In the genomic region with DNA sequence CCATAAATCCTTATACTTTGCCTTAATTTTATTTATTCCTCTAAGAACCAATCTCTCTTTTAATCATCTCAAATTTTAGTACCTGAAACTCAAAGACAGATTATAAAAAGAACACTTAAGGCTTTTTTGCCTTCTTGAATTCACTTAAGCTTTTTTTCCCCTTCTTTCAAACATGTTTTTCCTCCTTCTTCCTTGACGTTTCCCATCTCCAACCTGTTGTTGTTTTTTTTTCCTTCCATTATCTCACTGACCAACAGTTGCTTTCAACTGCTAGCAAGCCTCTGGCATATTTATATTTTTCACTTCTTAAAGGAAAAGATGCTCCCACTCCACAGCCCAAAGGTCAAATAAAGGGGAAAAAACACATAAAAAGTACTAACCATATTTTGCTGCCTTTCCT, we compare ENCODE assay signal across 9 cellular contexts. TPM values are rescaled to one million over a fixed set of nuclear protein-coding genes. Genes with fewer than 3 reads are reported as not detected.
DNase-seq lines count a peak whose midpoint lies in the region; ATAC-seq and TF ChIP-seq lines count a peak whose summit lies in the region.
"Had no signal": no experiment of that assay in that cellular context is flagged by ENCODE, and none has a peak within 500 bp of the region (broad histone marks: within the 10 kb centered on the region; RNA-seq: fewer than 3 reads in every experiment).

No MANE protein-coding gene starts in this region.

- H3K9me3 Mint-ChIP-seq in activated CD4-positive, alpha-beta memory T cell treated with anti-CD3 and anti-CD28 coated beads for 36 hours: no peaks in the 10 kb centered on the region
- H3K9me3 Mint-ChIP-seq in activated CD4-positive, alpha-beta memory T cell treated with anti-CD3 and anti-CD28 coated beads, Interleukin-2, amount 10 ng/mL, durations not matched to agents 7 days and 5 days: peaks cover under 1% of the 10 kb centered on the region

- no peaks in the 10 kb centered on the region for H3K27me3 Mint-ChIP-seq in activated CD4-positive, alpha-beta memory T cell treated with anti-CD3 and anti-CD28 coated beads for 36 hours
- no peaks in the 10 kb centered on the region for H3K27me3 Mint-ChIP-seq in activated CD4-positive, alpha-beta memory T cell treated with anti-CD3 and anti-CD28 coated beads, Interleukin-2, amount 10 ng/mL, durations not matched to agents 7 days and 5 days

- no peak for DNase-seq in activated CD4-positive, alpha-beta memory T cell treated with anti-CD3 and anti-CD28 coated beads for 36 hours
- DNase-seq in activated CD4-positive, alpha-beta memory T cell treated with anti-CD3 and anti-CD28 coated beads, Interleukin-2, amount 10 ng/mL, durations not matched to agents 7 days and 5 days: no peak
- peak; percentile 25 for DNase-seq in amniotic epithelial cell (ENCODE audit: low read depth)
- peak; percentile 11 for DNase-seq in mesenchymal stem cell
- no peak for DNase-seq in suprapubic skin (ENCODE audit: low spot score in 2 of 2)
- DNase-seq in OCI-LY7 (ENCODE audit: low spot score): no peak
- DNase-seq in DMS53 treated with DMSO at 0.1 percent for 48 hours (lab: John Stamatoyannopoulos, UW; ENCODE audit: unreplicated experiment): no peak
- DNase-seq: stimulated activated CD8-positive, alpha-beta memory T cell treated with anti-CD3 and anti-CD28 coated beads, Interleukin-4, amount 100 ng/mL, for 48 hours had no signal

- no peak for TF ChIP-seq EP300 in suprapubic skin (IDR thresholded peaks at IDR 0.05)

- H2BK15ac ChIP-seq in mesenchymal stem cell (ENCODE audit: low read depth, poor library complexity, severe bottlenecking): no peak overlapping the region

- no peak overlapping the region for H4K8ac ChIP-seq in mesenchymal stem cell (ENCODE audit: low read length)

- H3K27ac Mint-ChIP-seq in activated CD4-positive, alpha-beta memory T cell treated with anti-CD3 and anti-CD28 coated beads for 36 hours: peak overlapping the region; percentile 43
- no peak overlapping the region for H3K27ac Mint-ChIP-seq in activated CD4-positive, alpha-beta memory T cell treated with anti-CD3 and anti-CD28 coated beads, Interleukin-2, amount 10 ng/mL, durations not matched to agents 7 days and 5 days

- no peak for TF ChIP-seq POLR2A in suprapubic skin (IDR thresholded peaks at IDR 0.05)

- WGBS in mesenchymal stem cell: 41% methylated on average over 1 of the region's 1 CpG
- 48% methylated on average over 1 of the region's 1 CpG for WGBS in suprapubic skin

- H2BK5ac ChIP-seq in mesenchymal stem cell (ENCODE audit: low read depth, low read length, poor library complexity, severe bottlenecking): no peak overlapping the region

- BruUV-seq in OCI-LY7 (replicated peaks; lab: Mats Ljungman, UMichigan): no TSS peak

- H3K4me2 ChIP-seq in mesenchymal stem cell (ENCODE audit: low read length, poor library complexity, severe bottlenecking) (no peak overlapping the region), OCI-LY7 (ENCODE audit: low read length) (no peak overlapping the region)

- peak overlapping the region; percentile 86 for H3K27ac ChIP-seq in mesenchymal stem cell (ENCODE audit: low read length, poor library complexity, severe bottlenecking)
- peak overlapping the region; percentile 65 for H3K27ac ChIP-seq in suprapubic skin
- no peak overlapping the region for H3K27ac ChIP-seq in OCI-LY7 (ENCODE audit: low read depth, low read length, poor library complexity, severe bottlenecking)

- H2BK120ac ChIP-seq in mesenchymal stem cell (ENCODE audit: low read depth, low read length): no peak overlapping the region

- no peak overlapping the region for H3K4ac ChIP-seq in mesenchymal stem cell (ENCODE audit: low read depth in 1 of 2, low read length in 2 of 2)

- H3K4me3 ChIP-seq in mesenchymal stem cell (ENCODE audit: insufficient read depth in 1 of 2, low read depth in 1 of 2, low read length in 2 of 2) (no peak overlapping the region), suprapubic skin (no peak overlapping the region), OCI-LY7 (ENCODE audit: low read depth, low read length, poor library complexity, severe bottlenecking) (no peak overlapping the region)

- TF ChIP-seq CTCF in suprapubic skin (IDR thresholded peaks at IDR 0.05): no peak
- TF ChIP-seq CTCF in OCI-LY7 (conservative IDR thresholded peaks at IDR 0.05; ENCODE audit: low read length): no peak

- H3K79me1 ChIP-seq in mesenchymal stem cell (replicated peaks; ENCODE audit: low read length, poor library complexity, severe bottlenecking): peaks cover 6% of the 10 kb centered on the region

- peaks cover 55% of the 10 kb centered on the region for H3K4me1 Mint-ChIP-seq in activated CD4-positive, alpha-beta memory T cell treated with anti-CD3 and anti-CD28 coated beads for 36 hours (ENCODE audit: low read depth)
- peaks cover 26% of the 10 kb centered on the region for H3K4me1 Mint-ChIP-seq in activated CD4-positive, alpha-beta memory T cell treated with anti-CD3 and anti-CD28 coated beads, Interleukin-2, amount 10 ng/mL, durations not matched to agents 7 days and 5 days

- H2AFZ ChIP-seq in mesenchymal stem cell (ENCODE audit: low read depth, low read length) (no peak overlapping the region), OCI-LY7 (ENCODE audit: low read length) (no peak overlapping the region)

- no peak overlapping the region for H3K18ac ChIP-seq in mesenchymal stem cell (ENCODE audit: low read depth in 1 of 2, low read length in 2 of 2)

- H3K4me3 Mint-ChIP-seq in activated CD4-positive, alpha-beta memory T cell treated with anti-CD3 and anti-CD28 coated beads for 36 hours: no peak overlapping the region
- H3K4me3 Mint-ChIP-seq in activated CD4-positive, alpha-beta memory T cell treated with anti-CD3 and anti-CD28 coated beads, Interleukin-2, amount 10 ng/mL, durations not matched to agents 7 days and 5 days: no peak overlapping the region

- no peak overlapping the region for H2BK12ac ChIP-seq in mesenchymal stem cell (ENCODE audit: low read length in 2 of 2)

- H3K9me3 ChIP-seq in mesenchymal stem cell (ENCODE audit: control insufficient read depth, low read length) (no peaks in the 10 kb centered on the region), suprapubic skin (no peaks in the 10 kb centered on the region), OCI-LY7 (ENCODE audit: low read length) (no peaks in the 10 kb centered on the region)

- H3K79me2 ChIP-seq in OCI-LY7 (ENCODE audit: insufficient read depth, low read depth, low read length): peaks cover 46% of the 10 kb centered on the region; the same call in 1 of the 2 replicates

- H4K91ac ChIP-seq in mesenchymal stem cell (ENCODE audit: low read length): no peak overlapping the region

- H3K9ac ChIP-seq in mesenchymal stem cell (ENCODE audit: low read length): peak overlapping the region; percentile 81

- intact Hi-C loops in activated CD4-positive, alpha-beta memory T cell treated with anti-CD3 and anti-CD28 coated beads for 36 hours (cut with micrococcal nuclease): loop anchor here (1.0 kb wide), 1 partner anchor 31 kb away; no protein-coding TSS in a partner anchor
- intact Hi-C loops in OCI-LY7 (cut with micrococcal nuclease; ENCODE audit: unreplicated experiment): no loop called here

- H3K23ac ChIP-seq in mesenchymal stem cell (ENCODE audit: low read length in 2 of 2): no peak overlapping the region

- POLR2A ChIA-PET in activated CD4-positive, alpha-beta memory T cell treated with anti-CD3 and anti-CD28 coated beads for 36 hours (lab: Charles Lee): interaction anchor here (1.4 to 1.6 kb wide), 2 partner anchors 17 to 27 kb away, joined by 3 to 5 read pairs; no protein-coding TSS in a partner anchor
- POLR2A ChIA-PET in activated CD4-positive, alpha-beta memory T cell treated with anti-CD3 and anti-CD28 coated beads, Interleukin-2, amount 10 ng/mL, durations not matched to agents 7 days and 5 days (lab: Charles Lee): no interaction called here
- POLR2A ChIA-PET in OCI-LY7 (lab: Charles Lee): interaction anchor here (0.8 kb wide), 2 partner anchors 16 to 352 kb away, joined by 3 to 4 read pairs; no protein-coding TSS in a partner anchor

- no peaks in the 10 kb centered on the region for H3K9me2 ChIP-seq in OCI-LY7 (ENCODE audit: insufficient read depth, low read length)

- H3K4me1 ChIP-seq in mesenchymal stem cell (ENCODE audit: control insufficient read depth, insufficient read depth, low read depth, low read length): peaks cover 10% of the 10 kb centered on the region
- peaks cover 35% of the 10 kb centered on the region for H3K4me1 ChIP-seq in suprapubic skin
- no peaks in the 10 kb centered on the region for H3K4me1 ChIP-seq in OCI-LY7 (ENCODE audit: insufficient read depth, low read length, poor library complexity, severe bottlenecking)

- no peak overlapping the region for H2AK5ac ChIP-seq in mesenchymal stem cell (ENCODE audit: low read length, severe bottlenecking)

- H3K14ac ChIP-seq in mesenchymal stem cell (ENCODE audit: low read length in 2 of 2): no peak overlapping the region

- no peaks in the 10 kb centered on the region for H3K36me3 ChIP-seq in mesenchymal stem cell (ENCODE audit: control insufficient read depth in 1 of 2, insufficient read depth in 2 of 2, low read depth in 1 of 2, low read length in 2 of 2)
- H3K36me3 ChIP-seq in suprapubic skin: no peaks in the 10 kb centered on the region
- peaks cover 17% of the 10 kb centered on the region for H3K36me3 ChIP-seq in OCI-LY7 (ENCODE audit: insufficient read depth, low read length)

- ATAC-seq in HG03280 (IDR thresholded peaks at IDR 0.05; ENCODE audit: unreplicated experiment): no peak

- H3K27me3 ChIP-seq in mesenchymal stem cell (ENCODE audit: control insufficient read depth in 1 of 2, insufficient read depth in 1 of 2, low read length in 2 of 2) (no peaks in the 10 kb centered on the region), suprapubic skin (no peaks in the 10 kb centered on the region)

- H3K36me3 Mint-ChIP-seq in activated CD4-positive, alpha-beta memory T cell treated with anti-CD3 and anti-CD28 coated beads for 36 hours: peaks cover 4% of the 10 kb centered on the region
- peaks cover 6% of the 10 kb centered on the region for H3K36me3 Mint-ChIP-seq in activated CD4-positive, alpha-beta memory T cell treated with anti-CD3 and anti-CD28 coated beads, Interleukin-2, amount 10 ng/mL, durations not matched to agents 7 days and 5 days (ENCODE audit: low read depth)

- CTCF ChIA-PET in activated CD4-positive, alpha-beta memory T cell treated with anti-CD3 and anti-CD28 coated beads for 36 hours (lab: Charles Lee): interaction anchor here (1.0 to 1.8 kb wide), 3 partner anchors 18 to 88 kb away, joined by 3 to 9 read pairs (median 3); no protein-coding TSS in a partner anchor
- CTCF ChIA-PET in activated CD4-positive, alpha-beta memory T cell treated with anti-CD3 and anti-CD28 coated beads, Interleukin-2, amount 10 ng/mL, durations not matched to agents 7 days and 5 days (lab: Charles Lee): interaction anchor here (1.1 to 1.5 kb wide), 2 partner anchors 20 to 29 kb away, joined by 3 to 4 read pairs; no protein-coding TSS in a partner anchor
- CTCF ChIA-PET in OCI-LY7 (lab: Charles Lee; ENCODE audit: unreplicated experiment): no interaction called here

- no peaks in the 10 kb centered on the region for H4K20me1 ChIP-seq in OCI-LY7 (ENCODE audit: insufficient read depth, low read length)

RNA-seq across cellular contexts. Expression of gene SPOP, which starts 32.2 kb away (rescaled TPM):
- total RNA-seq in activated CD4-positive, alpha-beta memory T cell treated with anti-CD3 and anti-CD28 coated beads for 36 hours: 10 to 100 TPM; 53.4 to 60.0 TPM
- total RNA-seq in activated CD4-positive, alpha-beta memory T cell treated with anti-CD3 and anti-CD28 coated beads, Interleukin-2, amount 10 ng/mL, durations not matched to agents 7 days and 5 days: 10 to 100 TPM; 52.2 to 57.8 TPM
- polyA plus RNA-seq in mesenchymal stem cell (2013, experiment 1 of 2): 33.1 TPM
- 34.1 TPM for polyA plus RNA-seq in mesenchymal stem cell (2013, experiment 2 of 2)
- 10 to 100 TPM; 26.1 to 59.3 (median 41.7) TPM for total RNA-seq in suprapubic skin
- 37.8 and 61.0 TPM in 2 replicates for total RNA-seq in OCI-LY7 (2014; rRNA removed; shearing (Covaris generic))
- 59.3 and 69.0 TPM in 2 replicates for total RNA-seq in OCI-LY7 (2022)

Comparison
In these comparisons a context has a peak if more than half of its experiments do, and no peak if none do; other contexts are left out.
1. DNase-seq: peak in amniotic epithelial cell (single experiment) and mesenchymal stem cell (single experiment); none in activated CD4-positive, alpha-beta memory T cell treated with anti-CD3 and anti-CD28 coated beads for 36 hours (single experiment), activated CD4-positive, alpha-beta memory T cell treated with anti-CD3 and anti-CD28 coated beads, Interleukin-2, amount 10 ng/mL, durations not matched to agents 7 days and 5 days (single experiment), suprapubic skin (0 of 2), OCI-LY7 (single experiment) and DMS53 treated with DMSO at 0.1 percent for 48 hours (single experiment).